In the genomic region with DNA sequence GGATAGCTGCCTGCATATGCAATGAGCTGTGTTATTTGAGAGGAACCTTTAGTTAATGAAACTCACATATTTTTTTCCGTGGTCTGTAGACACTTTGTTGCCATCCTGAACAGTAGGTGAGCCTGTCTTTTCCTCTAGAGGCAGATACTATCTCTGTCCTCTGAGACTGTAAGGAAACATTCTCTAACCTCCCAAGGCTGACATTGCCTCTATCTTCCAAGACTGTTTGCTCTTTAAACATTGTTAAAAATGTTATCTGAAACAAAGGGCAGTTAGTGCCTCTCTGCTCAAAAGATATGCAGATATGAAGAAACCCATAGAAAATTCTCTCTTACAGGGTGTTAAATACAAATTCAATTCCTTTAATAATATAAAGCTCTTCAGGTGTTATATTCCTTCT, we compare ENCODE assay signal across 16 cellular contexts.
"Had no signal": no experiment of that assay in that cellular context is flagged by ENCODE, and none has a peak within 500 bp of the region (broad histone marks: within the 10 kb centered on the region; RNA-seq: fewer than 3 reads in every experiment).

No MANE protein-coding gene starts in this region.

- ATAC-seq: left lobe of liver; mucosa of descending colon; natural killer cell treated with Interleukin-12 subunit alpha and Interleukin-12 subunit beta and Interleukin-15 and Interleukin-18, amount 100 ng/mL, for 72 hours; right lobe of liver; stimulated activated naive B cell treated with anti-CD40 and anti-IgM and Interleukin-4, amounts not matched to agents 10 μg/mL and 1 μg/mL and 100 μg/mL, for 72 hours had no signal

- H3K9me3 ChIP-seq: right lobe of liver, thoracic aorta, tibial nerve, upper lobe of left lung had no signal

- H3K4me1 ChIP-seq: parathyroid adenoma, right lobe of liver, tibial nerve, upper lobe of left lung had no signal

- H3K4me3 ChIP-seq: lung, mucosa of descending colon, right lobe of liver, thoracic aorta, tibial nerve, upper lobe of left lung had no signal

- H3K27me3 ChIP-seq: right lobe of liver, tibial nerve, upper lobe of left lung had no signal

- H3K36me3 ChIP-seq: right lobe of liver, thoracic aorta, tibial nerve, upper lobe of left lung had no signal

- H3K27ac ChIP-seq: parathyroid adenoma, right lobe of liver, thoracic aorta, tibial nerve, upper lobe of left lung had no signal

- H2AFZ ChIP-seq: parathyroid adenoma had no signal

- H3K79me2 ChIP-seq: parathyroid adenoma had no signal

- DNase-seq: effector memory CD4-positive, alpha-beta T cell; kidney; mucosa of descending colon; naive B cell; right lobe of liver; small intestine; stimulated activated CD4-positive, alpha-beta T cell treated with anti-CD3 and anti-CD28 coated beads, Interleukin-15, amount 100 ng/mL, for 24 hours; stimulated activated CD4-positive, alpha-beta T cell treated with anti-CD3 and anti-CD28 coated beads, Interleukin-2, amount 100 ng/mL, for 48 hours; stimulated activated naive B cell treated with anti-CD40 and anti-IgM and Interleukin-4, amounts not matched to agents 10 μg/mL and 1 μg/mL and 100 μg/mL, for 72 hours; upper lobe of left lung had no signal
